In the genomic region with DNA sequence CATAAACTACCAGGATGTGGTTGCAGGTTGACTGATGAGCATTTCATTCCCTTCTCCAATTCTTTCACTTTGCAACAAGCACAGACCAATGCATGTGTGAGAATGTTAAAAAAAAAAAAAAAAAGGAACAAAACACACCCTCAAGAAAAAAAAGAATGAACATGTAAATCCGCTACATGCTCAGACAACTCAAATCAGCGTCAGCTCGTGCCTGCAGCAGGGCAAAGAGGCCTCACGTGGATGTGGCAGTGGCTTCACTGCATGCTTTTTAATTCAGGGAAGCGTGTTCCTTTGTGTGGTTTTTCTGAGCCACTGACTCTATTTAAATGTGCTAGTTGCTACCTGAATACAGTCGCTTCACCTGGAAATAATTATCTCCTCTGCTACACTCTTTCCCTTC, we compare ENCODE assay signal across 1 cellular context.
A peak's percentile ranks its signal among the peaks of the same experiment; 100 is the strongest.
TF ChIP-seq lines count a peak whose summit lies in the region.

No MANE protein-coding gene starts in this region.

TF ChIP-seq in GM12878, 131 proteins besides CTCF, POLR2A, EP300 and RAD21:
- TF ChIP-seq BACH1 (IDR thresholded peaks at IDR 0.05; ENCODE audit: borderline replicate concordance) (no peak), ZNF384 (IDR thresholded peaks at IDR 0.05; ENCODE audit: borderline replicate concordance, low read depth, low read length) (0 out of 2 replicates have a peak, but pooled peaks have one; percentile 39), BHLHE40 (IDR thresholded peaks at IDR 0.05; ENCODE audit: borderline replicate concordance in 1 of 2, low read depth in 2 of 2, low read length in 1 of 2) (peak; percentile 36 to 68; a peak in 2 of 4 replicates)
